Comparison of ENCODE assay signal across 11 cellular contexts in the genomic region with DNA sequence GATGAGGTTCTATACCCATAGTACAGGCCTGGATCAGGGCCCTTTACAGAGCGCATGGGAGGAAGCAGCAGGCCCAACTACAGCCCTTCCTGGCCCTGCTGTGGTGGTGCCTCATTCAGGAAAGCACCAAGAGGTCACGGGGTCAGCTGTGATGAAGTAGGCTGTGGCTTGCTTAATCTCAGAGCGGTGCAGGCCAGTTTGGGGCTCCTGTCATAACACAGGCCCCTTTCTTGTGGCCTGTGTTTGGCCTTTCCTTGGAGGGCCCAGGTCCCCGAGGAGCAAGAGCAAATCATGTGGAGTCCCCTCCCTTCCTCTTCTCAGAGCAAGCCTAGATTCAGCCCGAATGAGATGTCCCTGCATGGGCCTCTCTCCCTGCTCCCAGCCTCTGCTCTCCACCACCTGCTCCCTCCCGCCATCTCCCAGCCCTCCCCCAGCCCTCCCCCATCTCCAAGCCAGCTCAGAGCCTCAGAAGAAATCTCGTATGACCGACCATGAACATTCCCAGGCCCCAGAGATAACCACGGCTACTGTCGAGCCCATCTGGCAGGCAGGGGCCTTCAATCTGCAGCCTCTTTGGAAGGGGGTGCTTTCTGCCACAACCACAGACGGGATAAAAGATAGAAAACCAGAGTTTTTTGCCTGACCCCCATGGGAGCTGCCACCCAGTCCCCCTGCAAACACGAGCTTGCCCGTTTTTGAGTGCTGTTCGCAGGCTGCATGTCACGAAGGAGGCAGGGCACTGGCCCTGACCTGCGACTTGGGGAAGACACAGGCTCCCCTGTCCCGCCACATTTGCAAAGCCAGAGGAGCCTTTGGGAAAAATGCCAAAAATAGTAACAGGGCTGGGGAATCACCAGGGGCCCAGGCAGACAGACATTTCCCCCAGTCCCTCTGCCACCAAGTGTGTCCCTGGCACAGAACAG. TPM values are rescaled to one million over a fixed set of nuclear protein-coding genes. Genes with fewer than 3 reads are reported as not detected.
DNase-seq lines count a peak whose midpoint lies in the region; ATAC-seq, FAIRE-seq and TF ChIP-seq lines count a peak whose summit lies in the region.
"Had no signal": no experiment of that assay in that cellular context is flagged by ENCODE, and none has a peak within 500 bp of the region (broad histone marks: within the 10 kb centered on the region; RNA-seq: fewer than 3 reads in every experiment).

No MANE protein-coding gene starts in this region.

- ATAC-seq in pancreas (peak in 3 of 4 donors; percentile 43 to 58 (median 51)), HG02759 (IDR thresholded peaks at IDR 0.05; ENCODE audit: unreplicated experiment) (no peak)

- no peak overlapping the region for H2AFZ ChIP-seq in GM23248

- H3K27ac ChIP-seq in GM23248 (no peak overlapping the region), SJCRH30 (peak overlapping the region; percentile 95), pancreas (no peak overlapping the region), breast epithelium (peak overlapping the region in 1 of 2 donors; percentile 93)

- H3K4me1 ChIP-seq in GM23248 (ENCODE audit: insufficient read depth) (peaks cover 41% of the 10 kb centered on the region), SJCRH30 (peaks cover 70% of the 10 kb centered on the region), pancreas (no peaks in the 10 kb centered on the region), breast epithelium (no peaks in the 10 kb centered on the region)

- no peak overlapping the region for H3K4me2 ChIP-seq in GM23248 (ENCODE audit: unreplicated experiment)

- FAIRE-seq in pancreas (lab: Jason Lieb, UNC): no peak

- H4K20me1 ChIP-seq in GM23248 (ENCODE audit: insufficient read depth): no peaks in the 10 kb centered on the region

- H3F3A ChIP-seq in GM23248 (ENCODE audit: insufficient read depth): no peaks in the 10 kb centered on the region

- 88 to 89% methylated on average over 13 to 17 of the region's 17 CpGs for WGBS in GM23248 (ENCODE audit: low coverage in 1 of 2, low lambda C conversion rate in 2 of 2, missing lambda C conversion rate in 2 of 2), 2 experiments
- WGBS in pancreas, 2 donors: 86 to 87% methylated on average over 17 of the region's 17 CpGs

- no peaks in the 10 kb centered on the region for H3K9me2 ChIP-seq in GM23248 (ENCODE audit: insufficient read depth)

- H3K36me3 ChIP-seq in GM23248 (ENCODE audit: low read depth) (no peaks in the 10 kb centered on the region), SJCRH30 (no peaks in the 10 kb centered on the region), pancreas (no peaks in the 10 kb centered on the region), breast epithelium (no peaks in the 10 kb centered on the region)

- TF ChIP-seq CTCF in fibroblast of pulmonary artery (IDR thresholded peaks at IDR 0.05; ENCODE audit: low read length, missing control alignments) (no peak), pancreas (IDR thresholded peaks at IDR 0.05) (no peak), breast epithelium (IDR thresholded peaks at IDR 0.05) (no peak)

- intact Hi-C loops in pancreas (cut with DNase I) (no loop called here), breast epithelium (cut with DNase I; ENCODE audit: low total_unique reads) (no loop called here)

- H3K9ac ChIP-seq in GM23248: no peak overlapping the region

- DNase-seq in GM23248 (peak; percentile 57), SJCRH30 (peak; percentile 84 to 90), fibroblast of pulmonary artery (ENCODE audit: low read depth) (peak; percentile 71), pancreas (peak in 2 of 6 donors; percentile 13 to 35), AG08395 (ENCODE audit: low spot score) (no peak), RPMI8226 (no peak), breast epithelium (ENCODE audit: low spot score in 2 of 2) (no peak)
- DNase-seq: activated B cell treated with CpG ODN at 0.5 μM for 24 hours, cortex of kidney, NCI-H1694 had no signal

- H3K4me3 ChIP-seq in GM23248 (no peak overlapping the region), SJCRH30 (no peak overlapping the region), fibroblast of pulmonary artery (replicated peaks; ENCODE audit: low read depth, low read length) (no peak overlapping the region), pancreas (no peak overlapping the region), breast epithelium (no peak overlapping the region)

- no peaks in the 10 kb centered on the region for H3K27me3 ChIP-seq in GM23248 (replicated peaks; ENCODE audit: insufficient read depth)
- no peaks in the 10 kb centered on the region for H3K27me3 ChIP-seq in SJCRH30
- no peaks in the 10 kb centered on the region for H3K27me3 ChIP-seq in pancreas
- no peaks in the 10 kb centered on the region for H3K27me3 ChIP-seq in breast epithelium

- H3K9me3 ChIP-seq in GM23248 (ENCODE audit: low read depth) (no peaks in the 10 kb centered on the region), SJCRH30 (replicated peaks) (no peaks in the 10 kb centered on the region), pancreas (no peaks in the 10 kb centered on the region), breast epithelium (no peaks in the 10 kb centered on the region)

- in situ Hi-C loops in GM23248 (cut with MboI): no loop called here

- no peaks in the 10 kb centered on the region for H3K79me2 ChIP-seq in GM23248 (ENCODE audit: insufficient read depth)

- TF ChIP-seq POLR2A in breast epithelium (IDR thresholded peaks at IDR 0.05): no peak

RNA-seq across cellular contexts. Expression of gene DUSP7, which starts 32.3 kb away (rescaled TPM):
- 12.4 and 17.7 TPM in 2 replicates for total RNA-seq in GM23248 (2014; rRNA removed; shearing (Covaris generic))
- 5.1 and 5.8 TPM in 2 replicates for polyA plus RNA-seq in GM23248 (2016; fragmentation: Nextera tagmentation; extraction: Ambion mirVana)
- 9.1 and 9.6 TPM in 2 replicates for total RNA-seq in SJCRH30 (2014; rRNA removed; shearing (Covaris generic))
- 1 to 10 TPM; 2.8 to 7.6 (median 4.6) TPM for total RNA-seq in pancreas
- 1 to 10 TPM; 2.6 to 6.2 TPM for polyA plus RNA-seq in pancreas
- 10 to 100 TPM in 1 of 3 donors, 1 to 10 TPM in 2; 7.0 to 11.1 (median 8.6) TPM for total RNA-seq in breast epithelium

Comparison
In these comparisons a context has a peak if more than half of its experiments do, and no peak if none do; other contexts are left out.
1. DNase-seq: peak in GM23248 (single experiment), SJCRH30 (2 of 2) and fibroblast of pulmonary artery (single experiment); none in AG08395 (single experiment), RPMI8226 (single experiment) and breast epithelium (0 of 2).